Comparison of ENCODE assay signal across 8 cellular contexts in the genomic region with DNA sequence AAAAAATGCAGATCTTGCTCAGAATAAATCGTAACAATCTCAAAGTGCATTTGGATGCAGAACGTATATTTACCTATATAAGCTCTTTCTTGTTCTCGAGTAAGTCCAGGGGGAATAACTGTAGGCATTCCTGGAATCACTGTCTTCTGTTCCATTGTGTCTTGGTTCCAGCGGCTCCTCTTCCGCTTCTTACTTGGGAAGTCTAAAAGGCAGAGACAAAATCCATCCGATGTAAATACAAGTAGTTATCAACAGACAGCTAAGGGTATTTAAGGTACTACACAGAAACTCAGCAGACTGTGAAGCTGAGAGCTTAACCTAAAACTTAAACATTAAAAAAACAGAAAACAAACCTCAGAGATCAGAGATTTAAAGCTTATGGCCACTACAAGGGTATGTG. TPM values are rescaled to one million over a fixed set of nuclear protein-coding genes. Genes with fewer than 3 reads are reported as not detected.
DNase-seq lines count a peak whose midpoint lies in the region; ATAC-seq and TF ChIP-seq lines count a peak whose summit lies in the region.

No MANE protein-coding gene starts in this region.

- H3K9me3 ChIP-seq in ES-I3 (ENCODE audit: control insufficient read depth, insufficient read depth, low read length) (no peaks in the 10 kb centered on the region), Panc1 (ENCODE audit: control insufficient read depth, insufficient read depth, low read depth, low read length) (no peaks in the 10 kb centered on the region), trophoblast cell (ENCODE audit: insufficient read depth, low read depth, low read length) (no peaks in the 10 kb centered on the region)

- peaks cover 14% of the 10 kb centered on the region for H3K79me2 ChIP-seq in trophoblast cell (ENCODE audit: control insufficient read depth, insufficient read depth, low read length, poor library complexity)

- H3K14ac ChIP-seq in trophoblast cell (ENCODE audit: low read length): no peak overlapping the region

- POLR2A ChIA-PET in Panc1 (lab: Charles Lee): interaction anchor here (0.7 kb wide), 1 partner anchor 422 kb away, joined by 3 read pairs; no protein-coding TSS in a partner anchor
- POLR2A ChIA-PET in RWPE1 (lab: Yijun Ruan, JAX; ENCODE audit: low non-redundant PET): no interaction called here

- H3K23ac ChIP-seq in trophoblast cell (ENCODE audit: low read length): no peak overlapping the region

- TF ChIP-seq CTCF in Panc1 (IDR thresholded peaks at IDR 0.05) (no peak), epithelial cell of esophagus (IDR thresholded peaks at IDR 0.05; ENCODE audit: insufficient read depth, low read depth, low read length, missing control alignments) (no peak), RWPE1 (conservative IDR thresholded peaks at IDR 0.05; ENCODE audit: low read depth) (no peak)

- H3K27ac ChIP-seq in Panc1 (ENCODE audit: low read length) (peak overlapping the region; percentile 88), trophoblast cell (ENCODE audit: low read depth, low read length) (no peak overlapping the region), RWPE1 (no peak overlapping the region)

- H2BK5ac ChIP-seq in trophoblast cell (ENCODE audit: low read depth, low read length, poor library complexity): no peak overlapping the region

- no peaks in the 10 kb centered on the region; the same call in 1 of the 2 replicates for H3K4me1 ChIP-seq in ES-I3 (ENCODE audit: insufficient read depth, low read length)
- H3K4me1 ChIP-seq in Panc1 (ENCODE audit: control insufficient read depth, insufficient read depth, low read length): peaks cover 16% of the 10 kb centered on the region
- H3K4me1 ChIP-seq in trophoblast cell (ENCODE audit: control insufficient read depth in 1 of 2, insufficient read depth in 2 of 2, low read length in 2 of 2): peaks cover 3 to 4% of the 10 kb centered on the region in 2 experiments

- in situ Hi-C loops in Panc1 (cut with HindIII; ENCODE audit: low pct_unique_long_range_greater_than_20kb, low sequenced_read_pairs): no loop called here

- H2AFZ ChIP-seq in trophoblast cell (ENCODE audit: insufficient read depth, low read length, poor library complexity): no peak overlapping the region

- H3K4me3 ChIP-seq in Panc1 (ENCODE audit: low read depth in 2 of 2, low read length in 2 of 2) (peak overlapping the region; percentile 88 to 92), epithelial cell of esophagus (ENCODE audit: low read length) (peak overlapping the region; percentile 85), trophoblast cell (ENCODE audit: low read depth, low read length) (no peak overlapping the region)

- H2BK12ac ChIP-seq in trophoblast cell (ENCODE audit: low read length): no peak overlapping the region

- no TSS peak for BruUV-seq in Panc1 (replicated peaks; lab: Mats Ljungman, UMichigan)

- H3K4me2 ChIP-seq in trophoblast cell (ENCODE audit: low read length): peak overlapping the region; percentile 71

- H4K12ac ChIP-seq in trophoblast cell (ENCODE audit: low read depth, low read length): no peak overlapping the region

- H4K91ac ChIP-seq in trophoblast cell (ENCODE audit: low read depth, low read length): no peak overlapping the region

- H2BK120ac ChIP-seq in trophoblast cell (ENCODE audit: insufficient read depth, low read length, poor library complexity): no peak overlapping the region

- no peak for DNase-seq in Panc1 (ENCODE audit: low read depth, low spot score)
- DNase-seq in epithelial cell of esophagus (ENCODE audit: low read depth): no peak
- DNase-seq in trophoblast cell: no peak
- DNase-seq in RWPE1 (ENCODE audit: low spot score): no peak
- no peak for DNase-seq in SHP77 (lab: John Stamatoyannopoulos, UW)

- no peak overlapping the region for H4K8ac ChIP-seq in trophoblast cell (ENCODE audit: low read depth, low read length)

- no peak for ATAC-seq in Panc1
- ATAC-seq in GM18502 (IDR thresholded peaks at IDR 0.05; ENCODE audit: poor library complexity, unreplicated experiment): no peak
- ATAC-seq in GM18519 (IDR thresholded peaks at IDR 0.05; ENCODE audit: low FRiP score, unreplicated experiment): no peak

- peak overlapping the region; percentile 84; the same call in 1 of the 2 replicates for H3K9ac ChIP-seq in ES-I3 (ENCODE audit: low read depth, low read length)
- H3K9ac ChIP-seq in trophoblast cell (ENCODE audit: low read length): no peak overlapping the region

- peaks cover 48% of the 10 kb centered on the region for H3K36me3 ChIP-seq in ES-I3 (ENCODE audit: insufficient read depth, low read length)
- peaks cover 56% of the 10 kb centered on the region for H3K36me3 ChIP-seq in Panc1 (ENCODE audit: control insufficient read depth, insufficient read depth, low read length)
- H3K36me3 ChIP-seq in trophoblast cell (ENCODE audit: control insufficient read depth in 1 of 2, insufficient read depth in 2 of 2, low read length in 2 of 2): peaks cover 17 to 41% of the 10 kb centered on the region in 2 experiments

- WGBS in trophoblast cell (ENCODE audit: extremely low coverage, insufficient coverage, insufficient read length): no CpG with 5 or more reads among the region's 6 CpGs

- peak overlapping the region; percentile 80 for H3K4ac ChIP-seq in trophoblast cell (ENCODE audit: low read depth, low read length)

- peaks cover 10% of the 10 kb centered on the region for H3K79me1 ChIP-seq in trophoblast cell (ENCODE audit: low read length)

- intact Hi-C loops in Panc1 (cut with micrococcal nuclease; ENCODE audit: unreplicated experiment): no loop called here

- CTCF ChIA-PET in Panc1 (lab: Charles Lee): interaction anchor here (0.6 kb wide), 1 partner anchor 68 kb away, joined by 3 read pairs; the partner anchor contains the start of gene CDC42BPG
- CTCF ChIA-PET in RWPE1 (lab: Yijun Ruan, JAX): no interaction called here

- no peak overlapping the region for H3K18ac ChIP-seq in trophoblast cell (ENCODE audit: low read length)

- H3K27me3 ChIP-seq in Panc1 (ENCODE audit: control insufficient read depth, insufficient read depth, low read length): no peaks in the 10 kb centered on the region
- H3K27me3 ChIP-seq in trophoblast cell (ENCODE audit: insufficient read depth, low read length): no peaks in the 10 kb centered on the region

- no peak overlapping the region for H2AK5ac ChIP-seq in trophoblast cell (ENCODE audit: low read length)

RNA-seq across cellular contexts. Expression of gene SF1, which starts 1.9 kb away (rescaled TPM):
- total RNA-seq in Panc1 (2021; ENCODE audit: unreplicated experiment): 360 TPM
- 296 TPM for polyA plus RNA-seq in Panc1 (2012; ENCODE audit: insufficient read length)
- polyA plus RNA-seq in trophoblast cell (2013): 185 and 187 TPM in 2 replicates

RNA-seq across cellular contexts. Expression of gene PYGM, which starts 16.7 kb away (rescaled TPM):
- total RNA-seq in Panc1 (2021; ENCODE audit: unreplicated experiment): 0.39 TPM
- 0.34 TPM for polyA plus RNA-seq in Panc1 (2012; ENCODE audit: insufficient read length)
- 0.83 and 0.94 TPM in 2 replicates for polyA plus RNA-seq in trophoblast cell (2013)

RNA-seq across cellular contexts. Expression of gene MAP4K2, which starts 26.6 kb away (rescaled TPM):
- total RNA-seq in Panc1 (2021; ENCODE audit: unreplicated experiment): 46.4 TPM
- polyA plus RNA-seq in Panc1 (2012; ENCODE audit: insufficient read length): 57.8 TPM
- 17.9 and 19.2 TPM in 2 replicates for polyA plus RNA-seq in trophoblast cell (2013)

RNA-seq across cellular contexts. Expression of gene RASGRP2, which starts 32.5 kb away (rescaled TPM):
- 3.7 TPM for total RNA-seq in Panc1 (2021; ENCODE audit: unreplicated experiment)
- polyA plus RNA-seq in Panc1 (2012; ENCODE audit: insufficient read length): 8.0 TPM
- polyA plus RNA-seq in trophoblast cell (2013): 0.50 and 0.55 TPM in 2 replicates

RNA-seq across cellular contexts. Expression of gene MEN1, which starts 33.9 kb away (rescaled TPM):
- total RNA-seq in Panc1 (2021; ENCODE audit: unreplicated experiment): 54.5 TPM
- 84.8 TPM for polyA plus RNA-seq in Panc1 (2012; ENCODE audit: insufficient read length)
- 53.4 and 53.7 TPM in 2 replicates for polyA plus RNA-seq in trophoblast cell (2013)
